In genomic region chr1:112716133-112716720, GRCh38 we compare ENCODE assay signal across 8 cellular contexts. TPM values are rescaled to one million over a fixed set of nuclear protein-coding genes. Genes with fewer than 3 reads are reported as not detected.
DNase-seq lines count a peak whose midpoint lies in the region; ATAC-seq and FAIRE-seq lines count a peak whose summit lies in the region.

No MANE protein-coding gene starts in this region.

- peak overlapping the region; percentile 84 for H3K4me3 Mint-ChIP-seq in natural killer cell treated with Interleukin-12 subunit alpha and Interleukin-12 subunit beta and Interleukin-15 and Interleukin-18, amount 100 ng/mL, for 72 hours
- peak overlapping the region; percentile 90 to 95 for H3K4me3 Mint-ChIP-seq in stimulated activated naive B cell treated with anti-CD40 and anti-IgM and Interleukin-4, amounts not matched to agents 10 μg/mL and 1 μg/mL and 100 μg/mL, for 72 hours

- no peaks in the 10 kb centered on the region for H3K36me3 Mint-ChIP-seq in natural killer cell treated with Interleukin-12 subunit alpha and Interleukin-12 subunit beta and Interleukin-15 and Interleukin-18, amount 100 ng/mL, for 72 hours
- no peaks in the 10 kb centered on the region for H3K36me3 Mint-ChIP-seq in stimulated activated naive B cell treated with anti-CD40 and anti-IgM and Interleukin-4, amounts not matched to agents 10 μg/mL and 1 μg/mL and 100 μg/mL, for 72 hours

- peak overlapping the region; percentile 25 to 75 for H3K27ac Mint-ChIP-seq in natural killer cell treated with Interleukin-12 subunit alpha and Interleukin-12 subunit beta and Interleukin-15 and Interleukin-18, amount 100 ng/mL, for 72 hours
- peak overlapping the region; percentile 47 for H3K27ac Mint-ChIP-seq in stimulated activated naive B cell treated with anti-CD40 and anti-IgM and Interleukin-4, amounts not matched to agents 10 μg/mL and 1 μg/mL and 100 μg/mL, for 72 hours

- DNase-seq in AML-193 (lab: John Stamatoyannopoulos, UW) (peak; percentile 57 to 74), GM19240 (ENCODE audit: insufficient read length, low spot score) (peak; percentile 75), LHCN-M2 (ENCODE audit: low read depth) (peak; percentile 83), RCC 7860 (ENCODE audit: low spot score) (peak; percentile 75), fibroblast of the conjunctiva (ENCODE audit: low read depth) (peak; percentile 88)
- peak; percentile 62 to 68 for DNase-seq in activated T-helper 1 cell treated with anti-CD3 and anti-CD28 coated beads, Interleukin-2, amount 50 U/mL, for 16 hours (ENCODE audit: low read depth in 1 of 2, low spot score in 1 of 2)
- peak; percentile 82 for DNase-seq in natural killer cell treated with Interleukin-12 subunit alpha and Interleukin-12 subunit beta and Interleukin-15 and Interleukin-18, amount 100 ng/mL, for 72 hours (ENCODE audit: low spot score)
- DNase-seq in stimulated activated naive B cell treated with anti-CD40 and anti-IgM and Interleukin-4, amounts not matched to agents 10 μg/mL and 1 μg/mL and 100 μg/mL, for 72 hours, result peak; percentile 67

- ATAC-seq in natural killer cell treated with Interleukin-12 subunit alpha and Interleukin-12 subunit beta and Interleukin-15 and Interleukin-18, amount 100 ng/mL, for 72 hours, result peak; percentile 34 to 58
- ATAC-seq in stimulated activated naive B cell treated with anti-CD40 and anti-IgM and Interleukin-4, amounts not matched to agents 10 μg/mL and 1 μg/mL and 100 μg/mL, for 72 hours (replicated peaks), result peak; percentile 29 to 42

- no peak for FAIRE-seq in RCC 7860 (lab: Jason Lieb, UNC)

- peaks cover 0 to 9% of the 10 kb centered on the region in 2 donors for H3K27me3 Mint-ChIP-seq in natural killer cell treated with Interleukin-12 subunit alpha and Interleukin-12 subunit beta and Interleukin-15 and Interleukin-18, amount 100 ng/mL, for 72 hours
- H3K27me3 Mint-ChIP-seq in stimulated activated naive B cell treated with anti-CD40 and anti-IgM and Interleukin-4, amounts not matched to agents 10 μg/mL and 1 μg/mL and 100 μg/mL, for 72 hours, result peaks cover 18 to 24% of the 10 kb centered on the region in 2 donors

- peaks cover 15 to 29% of the 10 kb centered on the region in 2 donors for H3K4me1 Mint-ChIP-seq in natural killer cell treated with Interleukin-12 subunit alpha and Interleukin-12 subunit beta and Interleukin-15 and Interleukin-18, amount 100 ng/mL, for 72 hours (ENCODE audit: low read depth in 2 of 2)
- H3K4me1 Mint-ChIP-seq in stimulated activated naive B cell treated with anti-CD40 and anti-IgM and Interleukin-4, amounts not matched to agents 10 μg/mL and 1 μg/mL and 100 μg/mL, for 72 hours, result peaks cover 44 to 65% of the 10 kb centered on the region in 2 donors

- no peaks in the 10 kb centered on the region for H3K9me3 Mint-ChIP-seq in natural killer cell treated with Interleukin-12 subunit alpha and Interleukin-12 subunit beta and Interleukin-15 and Interleukin-18, amount 100 ng/mL, for 72 hours
- H3K9me3 Mint-ChIP-seq in stimulated activated naive B cell treated with anti-CD40 and anti-IgM and Interleukin-4, amounts not matched to agents 10 μg/mL and 1 μg/mL and 100 μg/mL, for 72 hours, result no peaks in the 10 kb centered on the region

RNA-seq across cellular contexts. Expression of gene PPM1J, which starts 1.1 kb away (rescaled TPM):
- 0.32 and 1.1 TPM in 2 replicates for total RNA-seq in LHCN-M2 (2014; rRNA removed)
- polyA plus RNA-seq in LHCN-M2 (2012), result 1.2 TPM
- not detected for total RNA-seq in natural killer cell treated with Interleukin-12 subunit alpha and Interleukin-12 subunit beta and Interleukin-15 and Interleukin-18, amount 100 ng/mL, for 72 hours

RNA-seq across cellular contexts. Expression of gene RHOC, which starts 9.3 kb away (rescaled TPM):
- 518 and 661 TPM in 2 replicates for total RNA-seq in LHCN-M2 (2014; rRNA removed)
- 1,122 TPM for polyA plus RNA-seq in LHCN-M2 (2012)
- total RNA-seq in natural killer cell treated with Interleukin-12 subunit alpha and Interleukin-12 subunit beta and Interleukin-15 and Interleukin-18, amount 100 ng/mL, for 72 hours, result 100 to 1,000 TPM in 1 of 2 donors, 10 to 100 TPM in 1; 77.2 to 132 TPM

RNA-seq across cellular contexts. Expression of gene MOV10, which starts 41.8 kb away (rescaled TPM):
- total RNA-seq in LHCN-M2 (2014; rRNA removed), result 38.5 and 45.1 TPM in 2 replicates
- polyA plus RNA-seq in LHCN-M2 (2012), result 50.5 TPM
- 10 to 100 TPM; 71.0 to 78.0 TPM for total RNA-seq in natural killer cell treated with Interleukin-12 subunit alpha and Interleukin-12 subunit beta and Interleukin-15 and Interleukin-18, amount 100 ng/mL, for 72 hours

Comparison
In these comparisons a context has a peak if more than half of its experiments do, and no peak if none do; other contexts are left out.
1. Peak in every context shown above with its lines: DNase-seq and ATAC-seq.